Comparison of ENCODE assay signal across 12 cellular contexts in the genomic region with DNA sequence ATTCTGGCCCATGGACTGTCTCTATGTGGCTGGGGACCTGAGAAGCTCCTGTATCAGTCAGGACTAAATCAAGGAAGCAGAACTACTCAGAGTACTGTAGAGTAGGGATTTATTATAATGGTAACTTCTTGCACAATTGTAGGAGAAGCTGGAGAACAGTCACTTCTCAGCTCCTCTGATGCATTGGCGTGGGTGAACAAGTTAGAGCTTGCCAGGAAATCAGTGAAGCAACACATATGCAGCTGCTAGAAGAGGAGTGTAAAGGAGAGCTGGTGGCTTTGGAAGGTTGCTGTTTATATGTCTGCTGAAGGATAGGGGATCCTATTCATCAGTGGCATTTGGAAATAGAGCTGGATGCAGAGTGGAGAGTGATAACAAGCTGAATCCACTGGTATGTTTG.
DNase-seq lines count a peak whose midpoint lies in the region; ATAC-seq and TF ChIP-seq lines count a peak whose summit lies in the region.
"Had no signal": no experiment of that assay in that cellular context is flagged by ENCODE, and none has a peak within 500 bp of the region (broad histone marks: within the 10 kb centered on the region; RNA-seq: fewer than 3 reads in every experiment).

No MANE protein-coding gene starts in this region.

- TF ChIP-seq CTCF in MCF 10A (IDR thresholded peaks at IDR 0.05; ENCODE audit: unreplicated experiment) (no peak), breast epithelium (IDR thresholded peaks at IDR 0.05) (no peak)

- peaks cover 20% of the 10 kb centered on the region for H3K4me1 Mint-ChIP-seq in MCF 10A (ENCODE audit: insufficient read depth, unreplicated experiment)

- intact Hi-C loops in MCF 10A (cut with micrococcal nuclease) = no loop called here
- intact Hi-C loops in breast epithelium (cut with DNase I; ENCODE audit: low total_unique reads) = no loop called here
- intact Hi-C loops in left ventricle myocardium superior (cut with micrococcal nuclease) = no loop called here

- TF ChIP-seq POLR2A in breast epithelium (IDR thresholded peaks at IDR 0.05) = no peak

- H3K9me3 Mint-ChIP-seq in MCF 10A (ENCODE audit: unreplicated experiment) = peaks cover 7% of the 10 kb centered on the region

- H3K27ac ChIP-seq in breast epithelium = no peak overlapping the region
- H3K27ac ChIP-seq: lower lobe of right lung had no signal

- H3K27me3 Mint-ChIP-seq in MCF 10A (ENCODE audit: insufficient read depth, unreplicated experiment) = no peaks in the 10 kb centered on the region

- H3K9me3 ChIP-seq in breast epithelium = peaks cover 8% of the 10 kb centered on the region in 2 donors

- CTCF ChIA-PET in MCF 10A (lab: Yijun Ruan, JAX) = interaction anchor here (0.7 to 1.4 kb wide), 4 partner anchors 16 to 836 kb away, joined by 3 to 4 read pairs (median 3); no protein-coding TSS in a partner anchor

- no TSS peak for BruUV-seq in MCF 10A (replicated peaks; lab: Mats Ljungman, UMichigan)

- DNase-seq in MCF 10A (ENCODE audit: unreplicated experiment) (peak; percentile 95), breast epithelium (ENCODE audit: low spot score in 2 of 2) (no peak), amniotic stem cell (lab: John Stamatoyannopoulos, UW) (peak; percentile 5), left ventricle myocardium superior (no peak), ureter (ENCODE audit: low spot score) (peak; percentile 64), NCI-H1048 (lab: John Stamatoyannopoulos, UW) (no peak), OCI-M2 (lab: John Stamatoyannopoulos, UW; ENCODE audit: unreplicated experiment) (no peak)
- DNase-seq: activated effector memory CD4-positive, alpha-beta T cell treated with anti-CD3 and anti-CD28 coated beads, Interleukin-2, amount 50 U/mL, for 16 hours; effector memory CD4-positive, alpha-beta T cell; lower lobe of right lung had no signal

- H3K27ac Mint-ChIP-seq in MCF 10A (ENCODE audit: low read depth, unreplicated experiment) = peak overlapping the region; percentile 61

- H3K4me1 ChIP-seq in breast epithelium = no peaks in the 10 kb centered on the region
- H3K4me1 ChIP-seq: lower lobe of right lung had no signal

- POLR2A ChIA-PET in MCF 10A (lab: Yijun Ruan, JAX) = interaction anchor here (0.6 to 3.0 kb wide), 9 partner anchors 8 to 757 kb away, joined by 3 to 12 read pairs (median 3); partner anchors contain the start of gene UBE2E3

- no peaks in the 10 kb centered on the region for H3K36me3 ChIP-seq in breast epithelium
- H3K36me3 ChIP-seq: lower lobe of right lung had no signal

- no peaks in the 10 kb centered on the region for H3K36me3 Mint-ChIP-seq in MCF 10A (ENCODE audit: insufficient read depth, unreplicated experiment)

- H3K27me3 ChIP-seq in breast epithelium = no peaks in the 10 kb centered on the region

- H3K4me3 Mint-ChIP-seq in MCF 10A (ENCODE audit: unreplicated experiment) = peak overlapping the region; percentile 61

- no peak overlapping the region for H3K4me3 ChIP-seq in breast epithelium
- H3K4me3 ChIP-seq: lower lobe of right lung had no signal

- ATAC-seq in left ventricle myocardium superior (peak; percentile 89), HG02759 (IDR thresholded peaks at IDR 0.05; ENCODE audit: unreplicated experiment) (no peak)
- ATAC-seq: Panc1 had no signal

Comparison
In these comparisons a context has a peak if more than half of its experiments do, and no peak if none do; other contexts are left out.
1. DNase-seq: peak in MCF 10A (single experiment), amniotic stem cell (single experiment) and ureter (single experiment); none in breast epithelium (0 of 2), left ventricle myocardium superior (single experiment), NCI-H1048 (single experiment) and OCI-M2 (single experiment).